1 cellular context compared by ENCODE assay signal in genomic region chr21:36910581-36911307, GRCh38.
TF ChIP-seq lines count a peak whose summit lies in the region.

No MANE protein-coding gene starts in this region.

TF ChIP-seq in HCT116, 20 proteins besides CTCF, POLR2A, EP300 and RAD21 (continued from another document):
- no peak for TF ChIP-seq REST (IDR thresholded peaks at IDR 0.05; ENCODE audit: low read depth)
- TF ChIP-seq EZH2phosphoT487 (IDR thresholded peaks at IDR 0.05; ENCODE audit: borderline replicate concordance): no peak
- TF ChIP-seq JUND (IDR thresholded peaks at IDR 0.05): no peak
- no peak for TF ChIP-seq YY1 (IDR thresholded peaks at IDR 0.05; ENCODE audit: extremely low read depth, insufficient replicate concordance, low read depth, low read length)
TF ChIP-seq in HCT116: peak in this region for 0.
